1 cellular context compared by ENCODE assay signal in genomic region chr7:139500770-139501138, GRCh38.
TF ChIP-seq lines count a peak whose summit lies in the region.

No MANE protein-coding gene starts in this region.

TF ChIP-seq in H1, 55 proteins besides CTCF, POLR2A, EP300 and RAD21:
- TF ChIP-seq POU5F1 (IDR thresholded peaks at IDR 0.05; ENCODE audit: low read depth, low read length), result no peak
- no peak for TF ChIP-seq TEAD4 (IDR thresholded peaks at IDR 0.05; ENCODE audit: low read depth, low read length)
- TF ChIP-seq KDM5A (IDR thresholded peaks at IDR 0.05; ENCODE audit: low read length), result no peak
- TF ChIP-seq SIRT6 (IDR thresholded peaks at IDR 0.05; ENCODE audit: low read length), result no peak
- TF ChIP-seq KDM1A (IDR thresholded peaks at IDR 0.05; ENCODE audit: borderline replicate concordance, low read length), result no peak
- TF ChIP-seq MAFK (IDR thresholded peaks at IDR 0.05; ENCODE audit: low read depth, low read length), result no peak
- TF ChIP-seq RXRA (IDR thresholded peaks at IDR 0.05; ENCODE audit: insufficient read depth, low read depth, low read length), result no peak
- TF ChIP-seq SIX5 (IDR thresholded peaks at IDR 0.05; ENCODE audit: low read depth, low read length), result no peak
- no peak for TF ChIP-seq RBBP5 (IDR thresholded peaks at IDR 0.05; ENCODE audit: borderline replicate concordance, low read depth, low read length)
- TF ChIP-seq ASH2L (IDR thresholded peaks at IDR 0.05; ENCODE audit: low read length), result no peak
- no peak for TF ChIP-seq NRF1 (IDR thresholded peaks at IDR 0.05; ENCODE audit: low read depth, low read length)
- TF ChIP-seq TAF7 (optimal IDR thresholded peaks at IDR 0.05; ENCODE audit: borderline replicate concordance, low read depth, low read length), result no peak
- no peak for TF ChIP-seq RNF2 (IDR thresholded peaks at IDR 0.05; ENCODE audit: borderline replicate concordance, low read depth, low read length, missing control alignments, poor library complexity, severe bottlenecking)
- TF ChIP-seq GABPA (IDR thresholded peaks at IDR 0.05; ENCODE audit: borderline replicate concordance, insufficient read depth, low read length), result no peak
